In genomic region chr7:156793334-156793733, GRCh38 we compare ENCODE assay signal across 25 cellular contexts.
"Had no signal": no experiment of that assay in that cellular context is flagged by ENCODE, and none has a peak within 500 bp of the region (broad histone marks: within the 10 kb centered on the region; RNA-seq: fewer than 3 reads in every experiment).

No MANE protein-coding gene starts in this region.

- H3K27me3 ChIP-seq: colonic mucosa, esophagus squamous epithelium, gastrocnemius medialis, heart right ventricle, left lung had no signal

- H3K9me3 ChIP-seq: colonic mucosa, esophagus squamous epithelium, gastrocnemius medialis, heart right ventricle, left lung, lower lobe of right lung, mucosa of descending colon had no signal

- DNase-seq: colonic mucosa; cortex of kidney; effector CD8-positive, alpha-beta T cell; effector memory CD8-positive, alpha-beta T cell; endodermal cell; erythroblast; esophagus squamous epithelium; foreskin fibroblast; foreskin melanocyte; gastrocnemius medialis; head of caudate nucleus; heart right ventricle; hippocampal formation; left cardiac atrium; left lung; left ventricle myocardium superior; lower lobe of right lung; mesenchymal stem cell; mucosa of descending colon; naive B cell had no signal

- ATAC-seq: effector memory CD8-positive, alpha-beta T cell; esophagus mucosa; gastrocnemius medialis; heart right ventricle; left cardiac atrium; left lung; left ventricle myocardium superior; lower lobe of right lung; mucosa of descending colon had no signal

- H3K36me3 ChIP-seq: colonic mucosa had no signal

- H3K4me1 ChIP-seq: colonic mucosa, esophagus squamous epithelium, gastrocnemius medialis, left lung, lower lobe of right lung had no signal

- H3K4me3 ChIP-seq: colonic mucosa, esophagus squamous epithelium, gastrocnemius medialis, heart right ventricle, left lung, lower lobe of right lung, mucosa of descending colon had no signal

- H3K27ac ChIP-seq: colonic mucosa, epithelial cell of prostate, esophagus squamous epithelium, gastrocnemius medialis, heart right ventricle, left lung, lower lobe of right lung had no signal

- FAIRE-seq: endometrium, islet of Langerhans, keratinocyte had no signal
